Comparison of ENCODE assay signal across 1 cellular context in the genomic region with DNA sequence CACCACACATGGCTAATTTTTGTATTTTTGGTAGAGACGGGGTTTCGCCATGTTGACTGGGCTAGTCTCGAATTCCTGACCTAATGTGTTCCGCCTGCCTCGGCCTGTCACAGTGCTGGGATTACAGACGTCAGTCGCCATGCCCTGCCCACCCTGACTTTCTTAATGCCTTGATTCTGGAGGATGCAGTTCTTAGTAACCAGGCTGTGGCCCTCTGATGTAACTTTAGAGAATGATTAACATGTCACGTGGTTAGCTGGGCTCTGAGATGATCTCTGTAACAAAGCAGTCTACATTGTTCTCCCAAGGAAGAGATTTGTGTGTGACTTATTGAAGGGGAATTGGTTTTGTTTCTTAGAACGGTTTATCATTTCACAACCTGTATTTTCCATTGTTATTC.
TF ChIP-seq lines count a peak whose summit lies in the region.

No MANE protein-coding gene starts in this region.

TF ChIP-seq in H1, 55 proteins besides CTCF, POLR2A, EP300 and RAD21 (continued from another document):
- TF ChIP-seq E2F6 (IDR thresholded peaks at IDR 0.05): no peak
